36 cellular contexts compared by ENCODE assay signal in genomic region chr16:78556421-78556820, GRCh38.
"Had no signal": no experiment of that assay in that cellular context is flagged by ENCODE, and none has a peak within 500 bp of the region (broad histone marks: within the 10 kb centered on the region; RNA-seq: fewer than 3 reads in every experiment).

No MANE protein-coding gene starts in this region.

- H3K27me3 Mint-ChIP-seq: activated B cell treated with CpG ODN at 0.5 μM for 24 hours; activated CD4-positive, alpha-beta memory T cell treated with anti-CD3 and anti-CD28 coated beads for 36 hours; activated CD8-positive, alpha-beta T cell treated with anti-CD3 and anti-CD28 coated beads for 36 hours; activated naive CD4-positive, alpha-beta T cell treated with anti-CD3 and anti-CD28 coated beads, Interleukin-2, amount 10 ng/mL, durations not matched to agents 7 days and 5 days; activated naive CD4-positive, alpha-beta T cell treated with anti-CD3 and anti-CD28 coated beads, Interleukin-2, amount 50 U/mL, for 24 hours; activated naive CD8-positive, alpha-beta T cell; activated naive CD8-positive, alpha-beta T cell treated with anti-CD3 and anti-CD28 coated beads, Interleukin-2, amount 10 ng/mL, durations not matched to agents 7 days and 5 days; activated naive CD8-positive, alpha-beta T cell treated with anti-CD3 and anti-CD28 coated beads, Interleukin-2, amount 50 U/mL, for 24 hours; activated T-cell treated with anti-CD3 and anti-CD28 coated beads, Interleukin-2, amount 50 U/mL, for 24 hours; central memory CD8-positive, alpha-beta T cell had no signal

- H3K9me3 Mint-ChIP-seq: activated B cell treated with CpG ODN at 0.5 μM for 24 hours; activated CD4-positive, alpha-beta memory T cell treated with anti-CD3 and anti-CD28 coated beads for 36 hours; activated CD4-positive, alpha-beta T cell treated with anti-CD3 and anti-CD28 coated beads, Interleukin-2, amount 10 ng/mL, durations not matched to agents 24 days and 14 days; activated CD8-positive, alpha-beta T cell treated with anti-CD3 and anti-CD28 coated beads for 36 hours; activated naive CD4-positive, alpha-beta T cell treated with anti-CD3 and anti-CD28 coated beads, Interleukin-2, amount 10 ng/mL, durations not matched to agents 7 days and 5 days; activated naive CD4-positive, alpha-beta T cell treated with anti-CD3 and anti-CD28 coated beads, Interleukin-2, amount 50 U/mL, for 24 hours; activated naive CD8-positive, alpha-beta T cell treated with anti-CD3 and anti-CD28 coated beads, Interleukin-2, amount 10 ng/mL, durations not matched to agents 7 days and 5 days; activated naive CD8-positive, alpha-beta T cell treated with anti-CD3 and anti-CD28 coated beads, Interleukin-2, amount 50 U/mL, for 24 hours; activated T-cell treated with anti-CD3 and anti-CD28 coated beads, Interleukin-2, amount 50 U/mL, for 24 hours; activated T-helper 2 cell treated with anti-CD3 and anti-CD28 coated beads, Interferon-gamma antibody, Interleukin-2, Interleukin-4, amounts not matched to agents 10 μg/mL and 5 μg/mL and 100 μg/mL, durations not matched to agents 14 hours and 24 hours and 36 hours; central memory CD8-positive, alpha-beta T cell; T-helper 1 cell treated with Interleukin-12 subunit alpha and Interleukin-12 subunit beta and Interleukin-4 antibody, amounts not matched to agents 30 μg/mL and 1 μg/mL, for 36 hours; T-helper 2 cell treated with Interferon-gamma antibody and Interleukin-4, amounts not matched to agents 5 μg/mL and 100 μg/mL, for 36 hours had no signal

- H3K4me3 Mint-ChIP-seq: activated B cell treated with CpG ODN at 0.5 μM for 24 hours; activated CD4-positive, alpha-beta memory T cell treated with anti-CD3 and anti-CD28 coated beads for 36 hours; activated CD4-positive, alpha-beta T cell treated with anti-CD3 and anti-CD28 coated beads, Interleukin-2, amount 10 ng/mL, durations not matched to agents 24 days and 14 days; activated CD8-positive, alpha-beta memory T cell treated with anti-CD3 and anti-CD28 coated beads, Interleukin-2, amount 10 ng/mL, durations not matched to agents 7 days and 5 days; activated CD8-positive, alpha-beta T cell treated with anti-CD3 and anti-CD28 coated beads for 36 hours; activated naive CD4-positive, alpha-beta T cell treated with anti-CD3 and anti-CD28 coated beads, Interleukin-2, amount 10 ng/mL, durations not matched to agents 7 days and 5 days; activated naive CD4-positive, alpha-beta T cell treated with anti-CD3 and anti-CD28 coated beads, Interleukin-2, amount 50 U/mL, for 24 hours; activated naive CD8-positive, alpha-beta T cell; activated naive CD8-positive, alpha-beta T cell treated with anti-CD3 and anti-CD28 coated beads, Interleukin-2, amount 10 ng/mL, durations not matched to agents 7 days and 5 days; activated naive CD8-positive, alpha-beta T cell treated with anti-CD3 and anti-CD28 coated beads, Interleukin-2, amount 50 U/mL, for 24 hours; activated T-cell treated with anti-CD3 and anti-CD28 coated beads, Interleukin-2, amount 50 U/mL, for 24 hours; brain; central memory CD8-positive, alpha-beta T cell; T-helper 1 cell treated with Interleukin-12 subunit alpha and Interleukin-12 subunit beta and Interleukin-4 antibody, amounts not matched to agents 30 μg/mL and 1 μg/mL, for 36 hours; T-helper 2 cell treated with Interferon-gamma antibody and Interleukin-4, amounts not matched to agents 5 μg/mL and 100 μg/mL, for 36 hours had no signal

- H3K27me3 ChIP-seq: ascending aorta, cardiac muscle cell had no signal

- H3K27ac Mint-ChIP-seq: activated B cell treated with CpG ODN at 0.5 μM for 24 hours; activated CD4-positive, alpha-beta memory T cell treated with anti-CD3 and anti-CD28 coated beads for 36 hours; activated CD4-positive, alpha-beta T cell treated with anti-CD3 and anti-CD28 coated beads, Interleukin-2, amount 10 ng/mL, durations not matched to agents 24 days and 14 days; activated CD8-positive, alpha-beta memory T cell treated with anti-CD3 and anti-CD28 coated beads, Interleukin-2, amount 10 ng/mL, durations not matched to agents 7 days and 5 days; activated CD8-positive, alpha-beta T cell treated with anti-CD3 and anti-CD28 coated beads for 36 hours; activated naive CD4-positive, alpha-beta T cell treated with anti-CD3 and anti-CD28 coated beads, Interleukin-2, amount 10 ng/mL, durations not matched to agents 7 days and 5 days; activated naive CD4-positive, alpha-beta T cell treated with anti-CD3 and anti-CD28 coated beads, Interleukin-2, amount 50 U/mL, for 24 hours; activated naive CD8-positive, alpha-beta T cell; activated naive CD8-positive, alpha-beta T cell treated with anti-CD3 and anti-CD28 coated beads, Interleukin-2, amount 10 ng/mL, durations not matched to agents 7 days and 5 days; activated naive CD8-positive, alpha-beta T cell treated with anti-CD3 and anti-CD28 coated beads, Interleukin-2, amount 50 U/mL, for 24 hours; activated T-cell treated with anti-CD3 and anti-CD28 coated beads, Interleukin-2, amount 50 U/mL, for 24 hours; activated T-helper 2 cell treated with anti-CD3 and anti-CD28 coated beads, Interferon-gamma antibody, Interleukin-2, Interleukin-4, amounts not matched to agents 10 μg/mL and 5 μg/mL and 100 μg/mL, durations not matched to agents 14 hours and 24 hours and 36 hours; T-helper 1 cell treated with Interleukin-12 subunit alpha and Interleukin-12 subunit beta and Interleukin-4 antibody, amounts not matched to agents 30 μg/mL and 1 μg/mL, for 36 hours; T-helper 2 cell treated with Interferon-gamma antibody and Interleukin-4, amounts not matched to agents 5 μg/mL and 100 μg/mL, for 36 hours had no signal

- H3K4me3 ChIP-seq: ascending aorta, cardiac muscle cell had no signal

- H3K36me3 ChIP-seq: ascending aorta, cardiac muscle cell had no signal

- H3K27ac ChIP-seq: ascending aorta, cardiac muscle cell, VCaP had no signal

- H3K9me3 ChIP-seq: ascending aorta had no signal

- H3K4me1 Mint-ChIP-seq: activated B cell treated with CpG ODN at 0.5 μM for 24 hours; activated naive CD4-positive, alpha-beta T cell treated with anti-CD3 and anti-CD28 coated beads, Interleukin-2, amount 10 ng/mL, durations not matched to agents 7 days and 5 days had no signal

- H3K36me3 Mint-ChIP-seq: activated CD4-positive, alpha-beta memory T cell treated with anti-CD3 and anti-CD28 coated beads for 36 hours; activated CD8-positive, alpha-beta memory T cell treated with anti-CD3 and anti-CD28 coated beads, Interleukin-2, amount 10 ng/mL, durations not matched to agents 7 days and 5 days; activated naive CD4-positive, alpha-beta T cell treated with anti-CD3 and anti-CD28 coated beads, Interleukin-2, amount 10 ng/mL, durations not matched to agents 7 days and 5 days; activated naive CD8-positive, alpha-beta T cell treated with anti-CD3 and anti-CD28 coated beads, Interleukin-2, amount 10 ng/mL, durations not matched to agents 7 days and 5 days; brain had no signal

- ATAC-seq: activated CD8-positive, alpha-beta memory T cell treated with anti-CD3 and anti-CD28 coated beads, Interleukin-2, amount 10 ng/mL, durations not matched to agents 7 days and 5 days; activated CD8-positive, alpha-beta T cell treated with anti-CD3 and anti-CD28 coated beads for 36 hours; activated naive CD8-positive, alpha-beta T cell treated with anti-CD3 and anti-CD28 coated beads, Interleukin-2, amount 50 U/mL, for 24 hours had no signal

- DNase-seq: activated B cell treated with CpG ODN at 0.5 μM for 24 hours; activated CD4-positive, alpha-beta memory T cell treated with anti-CD3 and anti-CD28 coated beads for 36 hours; activated CD4-positive, alpha-beta T cell treated with anti-CD3 and anti-CD28 coated beads for 4 hours; activated CD4-positive, alpha-beta T cell treated with anti-CD3 and anti-CD28 coated beads, Interleukin-2, amount 10 ng/mL, durations not matched to agents 24 days and 14 days; activated CD4-positive, alpha-beta T cell treated with anti-CD3 and anti-CD28 coated beads, Interleukin-2, amount 50 U/mL, for 1 hour; activated CD4-positive, alpha-beta T cell treated with anti-CD3 and anti-CD28 coated beads, Interleukin-2, amount 50 U/mL, for 4 hours; activated CD4-positive, CD25-positive, alpha-beta regulatory T cell treated with anti-CD3 and anti-CD28 coated beads, Interleukin-2, amount 50 U/mL, for 72 hours; activated CD8-positive, alpha-beta memory T cell treated with anti-CD3 and anti-CD28 coated beads for 24 hours; activated CD8-positive, alpha-beta memory T cell treated with anti-CD3 and anti-CD28 coated beads, Interleukin-2, amount 10 ng/mL, durations not matched to agents 7 days and 5 days; activated CD8-positive, alpha-beta memory T cell treated with anti-CD3 and anti-CD28 coated beads, Interleukin-2, amount 50 U/mL, for 48 hours; activated CD8-positive, alpha-beta T cell treated with anti-CD3 and anti-CD28 coated beads for 36 hours; activated effector memory CD4-positive, alpha-beta T cell treated with Interleukin-2 at 50 U/mL for 16 hours; activated gamma-delta T cell; activated naive CD4-positive, alpha-beta T cell treated with anti-CD3 and anti-CD28 coated beads, Interleukin-2, amount 10 ng/mL, durations not matched to agents 7 days and 5 days; activated naive CD4-positive, alpha-beta T cell treated with Interleukin-2 at 50 U/mL for 16 hours; activated naive CD8-positive, alpha-beta T cell treated with anti-CD3 and anti-CD28 coated beads, Interleukin-2, amount 10 ng/mL, durations not matched to agents 7 days and 5 days; activated naive CD8-positive, alpha-beta T cell treated with anti-CD3 and anti-CD28 coated beads, Interleukin-2, amount 50 U/mL, for 24 hours; activated T-cell treated with anti-CD3 and anti-CD28 coated beads, Interleukin-2, amount 50 U/mL, for 24 hours; activated T-cell treated with anti-CD3 and anti-CD28 coated beads, Interleukin-2, amount 50 U/mL, for 48 hours; amygdala; anterior cingulate cortex; caudate nucleus; cerebellar nuclear complex; T-helper 1 cell; T-helper 2 cell; T-helper 9 cell had no signal

- H3K4me1 ChIP-seq: ascending aorta had no signal
